Comparison of ENCODE assay signal across 31 cellular contexts in the genomic region with DNA sequence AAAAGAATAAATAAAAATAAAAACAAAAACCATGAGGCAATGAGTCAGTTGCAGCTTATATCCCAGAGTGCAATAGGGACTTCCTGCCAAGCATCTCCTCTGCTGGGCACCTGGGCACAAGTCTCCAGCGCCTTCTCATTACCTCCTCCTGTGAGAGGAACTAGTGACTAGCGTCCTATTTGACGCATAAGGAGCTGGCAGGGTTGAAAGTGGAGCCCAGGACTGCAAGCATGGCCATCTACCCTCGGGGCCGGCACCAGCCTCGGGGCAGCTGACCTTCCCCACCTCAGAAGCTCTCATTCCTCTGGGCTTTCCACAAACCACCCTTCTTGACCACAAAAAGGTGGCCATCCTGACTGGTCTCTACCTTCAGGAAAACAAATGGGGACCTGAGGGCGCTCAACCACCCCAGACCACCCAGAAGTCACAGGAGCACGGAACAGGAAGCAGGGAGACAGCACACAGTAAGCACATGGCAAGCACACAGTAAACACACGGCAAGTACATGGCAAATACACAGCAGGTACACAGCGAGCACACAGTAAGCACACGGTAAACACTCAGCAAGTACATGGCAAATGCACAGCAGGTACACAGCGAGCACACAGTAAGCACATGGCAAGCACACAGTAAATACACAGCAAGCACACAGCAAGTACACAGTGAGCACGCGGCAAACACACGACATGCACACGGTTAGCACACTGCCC. TPM values are rescaled to one million over a fixed set of nuclear protein-coding genes. Genes with fewer than 3 reads are reported as not detected.
A peak's percentile ranks its signal among the peaks of the same experiment; 100 is the strongest.
DNase-seq lines count a peak whose midpoint lies in the region; ATAC-seq and TF ChIP-seq lines count a peak whose summit lies in the region.
"Had no signal": no experiment of that assay in that cellular context is flagged by ENCODE, and none has a peak within 500 bp of the region (broad histone marks: within the 10 kb centered on the region; RNA-seq: fewer than 3 reads in every experiment).

No MANE protein-coding gene starts in this region.

- H3K27ac Mint-ChIP-seq in WTC11 (peak overlapping the region; percentile 91), natural killer cell (peak overlapping the region; percentile 78 to 91)
- no peak overlapping the region for H3K27ac Mint-ChIP-seq in activated naive CD4-positive, alpha-beta T cell treated with anti-CD3 and anti-CD28 coated beads for 36 hours
- H3K27ac Mint-ChIP-seq: activated CD4-positive, alpha-beta T cell treated with anti-CD3 and anti-CD28 coated beads for 36 hours; activated naive CD4-positive, alpha-beta T cell treated with anti-CD3 and anti-CD28 coated beads, Interleukin-2, amount 50 U/mL, for 24 hours; activated T-helper 17 cell treated with anti-CD3 and anti-CD28 coated beads, Interleukin-2, amount 50 U/mL, for 72 hours; stimulated activated memory B cell treated with anti-CD40 and anti-IgM and Interleukin-4, amounts not matched to agents 10 μg/mL and 1 μg/mL and 100 μg/mL, for 72 hours; T-helper 2 cell treated with Interferon-gamma antibody and Interleukin-4, amounts not matched to agents 5 μg/mL and 100 μg/mL, for 36 hours had no signal

- TF ChIP-seq CTCF in DND-41 (IDR thresholded peaks at IDR 0.05; ENCODE audit: borderline replicate concordance, extremely low read depth, low read length, poor library complexity, severe bottlenecking) (no peak), WTC11 (IDR thresholded peaks at IDR 0.05) (no peak), natural killer cell (IDR thresholded peaks at IDR 0.05) (no peak), gastrocnemius medialis (IDR thresholded peaks at IDR 0.05 in 4 of 5, conservative IDR thresholded peaks at IDR 0.05 in 1 of 5) (no peak)

- H3K4me3 ChIP-seq in DND-41 (ENCODE audit: low read depth in 1 of 2, low read length in 2 of 2) (no peak overlapping the region), gastrocnemius medialis (no peak overlapping the region)
- H3K4me3 ChIP-seq: HAP-1, left ventricle myocardium inferior, PC-9, skin epidermis, upper lobe of right lung had no signal

- no peaks in the 10 kb centered on the region for H3K9me3 ChIP-seq in DND-41 (ENCODE audit: insufficient read depth, low read length, severe bottlenecking)
- no peaks in the 10 kb centered on the region for H3K9me3 ChIP-seq in gastrocnemius medialis
- H3K9me3 ChIP-seq: HAP-1, left ventricle myocardium inferior, upper lobe of right lung had no signal

- H3K36me3 ChIP-seq in DND-41 (ENCODE audit: insufficient read depth, low read length), result peaks cover 10% of the 10 kb centered on the region
- H3K36me3 ChIP-seq in gastrocnemius medialis, result no peaks in the 10 kb centered on the region
- H3K36me3 ChIP-seq: left ventricle myocardium inferior had no signal

- H3K27ac ChIP-seq in DND-41 (ENCODE audit: low read length) (peak overlapping the region; percentile 28; the same call in 1 of the 2 replicates), gastrocnemius medialis (peak overlapping the region; percentile 49 to 74 (median 68))
- H3K27ac ChIP-seq: left ventricle myocardium inferior, PC-9, skin epidermis, upper lobe of right lung had no signal

- H3K27me3 ChIP-seq in DND-41 (ENCODE audit: insufficient read depth, low read length, poor library complexity) (no peaks in the 10 kb centered on the region), gastrocnemius medialis (no peaks in the 10 kb centered on the region)
- H3K27me3 ChIP-seq: upper lobe of right lung had no signal

- CTCF ChIA-PET in WTC11 (lab: Charles Lee), result interaction anchor here (1.6 kb wide), 1 partner anchor 12 kb away, joined by 6 read pairs; no protein-coding TSS in a partner anchor
- CTCF ChIA-PET in activated naive CD4-positive, alpha-beta T cell treated with anti-CD3 and anti-CD28 coated beads for 36 hours (lab: Charles Lee), result no interaction called here

- in situ Hi-C loops in gastrocnemius medialis (cut with MboI; ENCODE audit: low sequenced_read_pairs in 4 of 4), result no loop called here

- ATAC-seq in DND-41 (ENCODE audit: insufficient read depth, low read depth) (no peak), WTC11 (no peak), natural killer cell (peak; percentile 50 to 75 (median 56)), gastrocnemius medialis (peak; percentile 72 to 81)
- ATAC-seq: activated CD4-positive, alpha-beta T cell treated with anti-CD3 and anti-CD28 coated beads for 36 hours; activated T-helper 17 cell treated with anti-CD3 and anti-CD28 coated beads, Interleukin-2, amount 50 U/mL, for 72 hours; upper lobe of right lung had no signal

- H3K36me3 Mint-ChIP-seq in WTC11, result peaks cover 27% of the 10 kb centered on the region
- no peaks in the 10 kb centered on the region for H3K36me3 Mint-ChIP-seq in natural killer cell
- H3K36me3 Mint-ChIP-seq in activated naive CD4-positive, alpha-beta T cell treated with anti-CD3 and anti-CD28 coated beads for 36 hours (ENCODE audit: low read depth), result no peaks in the 10 kb centered on the region
- H3K36me3 Mint-ChIP-seq: activated naive CD4-positive, alpha-beta T cell treated with anti-CD3 and anti-CD28 coated beads, Interleukin-2, amount 50 U/mL, for 24 hours; stimulated activated memory B cell treated with anti-CD40 and anti-IgM and Interleukin-4, amounts not matched to agents 10 μg/mL and 1 μg/mL and 100 μg/mL, for 72 hours had no signal

- no peak overlapping the region for H3K4me2 ChIP-seq in DND-41 (ENCODE audit: insufficient read depth, low read length)
- H3K4me2 ChIP-seq: PC-9 had no signal

- no peak for DNase-seq in DND-41
- no peak for DNase-seq in WTC11 (ENCODE audit: low spot score)
- no peak for DNase-seq in natural killer cell
- DNase-seq in gastrocnemius medialis, result peak in 1 of 2 donors; percentile 57
- DNase-seq in Ammon's horn (ENCODE audit: low spot score), result no peak
- no peak for DNase-seq in activated naive CD4-positive, alpha-beta T cell treated with anti-CD3 and anti-CD28 coated beads for 36 hours
- DNase-seq in NCI-H2029 treated with DMSO at 0.1 percent for 48 hours (lab: John Stamatoyannopoulos, UW), result no peak
- DNase-seq: activated CD4-positive, alpha-beta T cell treated with anti-CD3 and anti-CD28 coated beads for 36 hours; AML-193; amniotic stem cell; DMS 273 treated with DMSO at 0.1 percent for 48 hours; effector CD4-positive, alpha-beta T cell; islet precursor cell; Kasumi-1; left ventricle myocardium inferior; mesenchymal stem cell; MV-4-11; NCI-H1436; NCI-H226; NCI-H526 treated with DMSO at 0.1 percent for 48 hours; nucleus accumbens; PC-9; SHP77 treated with DMSO at 0.1 percent for 48 hours; substantia nigra; upper lobe of right lung had no signal

- intact Hi-C loops in natural killer cell (cut with micrococcal nuclease) (no loop called here), gastrocnemius medialis (cut with DNase I; ENCODE audit: low total_unique reads) (no loop called here)
- intact Hi-C loops in activated naive CD4-positive, alpha-beta T cell treated with anti-CD3 and anti-CD28 coated beads for 36 hours (cut with micrococcal nuclease), result no loop called here

- H3K4me1 Mint-ChIP-seq in WTC11 (peaks cover 89% of the 10 kb centered on the region), natural killer cell (peaks cover 77 to 80% of the 10 kb centered on the region in 2 donors)
- no peaks in the 10 kb centered on the region for H3K4me1 Mint-ChIP-seq in activated naive CD4-positive, alpha-beta T cell treated with anti-CD3 and anti-CD28 coated beads for 36 hours (ENCODE audit: low read depth)
- H3K4me1 Mint-ChIP-seq: activated CD4-positive, alpha-beta T cell treated with anti-CD3 and anti-CD28 coated beads for 36 hours; activated T-helper 17 cell treated with anti-CD3 and anti-CD28 coated beads, Interleukin-2, amount 50 U/mL, for 72 hours had no signal

- H2AFZ ChIP-seq in DND-41 (ENCODE audit: low read depth, low read length), result no peak overlapping the region
- H2AFZ ChIP-seq: PC-9 had no signal

- H3K9ac ChIP-seq in DND-41 (ENCODE audit: low read depth, low read length), result no peak overlapping the region

- H3K4me3 Mint-ChIP-seq in WTC11, result no peak overlapping the region
- H3K4me3 Mint-ChIP-seq in natural killer cell, result peak overlapping the region; percentile 63
- H3K4me3 Mint-ChIP-seq in activated naive CD4-positive, alpha-beta T cell treated with anti-CD3 and anti-CD28 coated beads for 36 hours, result no peak overlapping the region
- H3K4me3 Mint-ChIP-seq: activated CD4-positive, alpha-beta T cell treated with anti-CD3 and anti-CD28 coated beads for 36 hours; activated naive CD4-positive, alpha-beta T cell treated with anti-CD3 and anti-CD28 coated beads, Interleukin-2, amount 50 U/mL, for 24 hours; activated T-helper 17 cell treated with anti-CD3 and anti-CD28 coated beads, Interleukin-2, amount 50 U/mL, for 72 hours; stimulated activated memory B cell treated with anti-CD40 and anti-IgM and Interleukin-4, amounts not matched to agents 10 μg/mL and 1 μg/mL and 100 μg/mL, for 72 hours; T-helper 2 cell treated with Interferon-gamma antibody and Interleukin-4, amounts not matched to agents 5 μg/mL and 100 μg/mL, for 36 hours had no signal

- H3K79me2 ChIP-seq in DND-41 (ENCODE audit: insufficient read depth, low read length), result peaks cover 93% of the 10 kb centered on the region

- H3K9me3 Mint-ChIP-seq in WTC11 (no peaks in the 10 kb centered on the region), natural killer cell (no peaks in the 10 kb centered on the region)
- H3K9me3 Mint-ChIP-seq in activated naive CD4-positive, alpha-beta T cell treated with anti-CD3 and anti-CD28 coated beads for 36 hours, result no peaks in the 10 kb centered on the region
- H3K9me3 Mint-ChIP-seq: activated naive CD4-positive, alpha-beta T cell treated with anti-CD3 and anti-CD28 coated beads, Interleukin-2, amount 50 U/mL, for 24 hours; activated T-helper 17 cell treated with anti-CD3 and anti-CD28 coated beads, Interleukin-2, amount 50 U/mL, for 72 hours; stimulated activated memory B cell treated with anti-CD40 and anti-IgM and Interleukin-4, amounts not matched to agents 10 μg/mL and 1 μg/mL and 100 μg/mL, for 72 hours; T-helper 2 cell treated with Interferon-gamma antibody and Interleukin-4, amounts not matched to agents 5 μg/mL and 100 μg/mL, for 36 hours had no signal

- H4K20me1 ChIP-seq in DND-41 (ENCODE audit: insufficient read depth, low read length), result peaks cover 67% of the 10 kb centered on the region

- H3K27me3 Mint-ChIP-seq in WTC11 (ENCODE audit: low read depth) (no peaks in the 10 kb centered on the region), natural killer cell (ENCODE audit: low read depth in 2 of 2) (no peaks in the 10 kb centered on the region)
- peaks cover 7% of the 10 kb centered on the region for H3K27me3 Mint-ChIP-seq in activated naive CD4-positive, alpha-beta T cell treated with anti-CD3 and anti-CD28 coated beads for 36 hours (ENCODE audit: low read depth)

- POLR2A ChIA-PET in WTC11 (lab: Charles Lee), result interaction anchor here (0.6 kb wide), 1 partner anchor 500 kb away, joined by 4 read pairs; no protein-coding TSS in a partner anchor

- TF ChIP-seq POLR2A in gastrocnemius medialis (IDR thresholded peaks at IDR 0.05), result no peak

- H3K4me1 ChIP-seq in DND-41 (ENCODE audit: insufficient read depth, low read length) (no peaks in the 10 kb centered on the region), gastrocnemius medialis (peaks cover 61 to 78% of the 10 kb centered on the region in 2 donors)

TF ChIP-seq in WTC11, 78 proteins besides CTCF, POLR2A, EP300 and RAD21 (continues in another document):
- TF ChIP-seq GTF2I (CRISPR knock-in tag; conservative IDR thresholded peaks at IDR 0.05), result no peak

RNA-seq across cellular contexts. Expression of a gene that starts 19.1 kb away (rescaled TPM):
- total RNA-seq in WTC11 (2021) (175 to 191 TPM (median 181 TPM) in 3 replicates), natural killer cell (100 to 1,000 TPM; 120 to 179 (median 124) TPM), gastrocnemius medialis (10 to 100 TPM; 13.9 to 36.7 (median 21.1) TPM)
- under 1 TPM; 0.19 to 0.42 TPM for total RNA-seq in activated naive CD4-positive, alpha-beta T cell treated with anti-CD3 and anti-CD28 coated beads for 36 hours

Comparison
In these comparisons a context has a peak if more than half of its experiments do, and no peak if none do; other contexts are left out.
1. ATAC-seq: peak in natural killer cell (3 of 3) and gastrocnemius medialis (2 of 2); none in DND-41 (single experiment) and WTC11 (single experiment).
2. RNA of a gene that starts 19.1 kb away (total RNA-seq): 175 to 191 TPM in WTC11, 120 to 179 TPM in natural killer cell and 13.9 to 36.7 TPM in gastrocnemius medialis; 0.19 to 0.42 TPM in activated naive CD4-positive, alpha-beta T cell treated with anti-CD3 and anti-CD28 coated beads for 36 hours; every median in the first group is over 10 times any median in the second.